1 cellular context compared by ENCODE assay signal in genomic region chr9:133375724-133376654, GRCh38.
TF ChIP-seq lines count a peak whose summit lies in the region.

Gene STKLD1 (plus strand): TSS chr9:133376366. CDS start chr9:133376474, 108 bp downstream.
Gene SURF4 (minus strand): TSS chr9:133376060. CDS start chr9:133375969, 91 bp downstream.

TF ChIP-seq in HepG2, 621 proteins besides CTCF, POLR2A, EP300 and RAD21 (continued from another document and continues in another):
- TF ChIP-seq MLX (CRISPR knock-in tag; IDR thresholded peaks at IDR 0.05) (no peak), ZNF510 (CRISPR knock-in tag; IDR thresholded peaks at IDR 0.05; ENCODE audit: low read depth) (no peak; the same call in 1 of the 2 replicates), ARNT2 (CRISPR knock-in tag; IDR thresholded peaks at IDR 0.05; ENCODE audit: low read depth) (peak; percentile 90; the same call in 1 of the 2 replicates), ZNF567 (CRISPR knock-in tag; IDR thresholded peaks at IDR 0.05; ENCODE audit: borderline replicate concordance) (0 out of 2 replicates have a peak, but pooled peaks have one; percentile 64), ZBTB21 (CRISPR knock-in tag; IDR thresholded peaks at IDR 0.05) (no peak), CBX2 (IDR thresholded peaks at IDR 0.05; ENCODE audit: low read depth, low read length) (no peak), CBX2 (CRISPR knock-in tag; IDR thresholded peaks at IDR 0.05; ENCODE audit: low read depth) (peak; percentile 72; the same call in 1 of the 2 replicates), POLR2AphosphoS5 (IDR thresholded peaks at IDR 0.05; ENCODE audit: low read depth, low read length) (peak; percentile 65; the same call in 1 of the 2 replicates), MAZ (IDR thresholded peaks at IDR 0.05; ENCODE audit: borderline replicate concordance, low read depth, low read length) (no peak; the same call in 1 of the 2 replicates), MAZ (CRISPR knock-in tag; IDR thresholded peaks at IDR 0.05; ENCODE audit: low read depth) (peak; percentile 84), SALL2 (CRISPR knock-in tag; IDR thresholded peaks at IDR 0.05) (peak; percentile 70), ZNF101 (CRISPR knock-in tag; IDR thresholded peaks at IDR 0.05; ENCODE audit: borderline replicate concordance, low read depth) (no peak), ZNF766 (CRISPR knock-in tag; IDR thresholded peaks at IDR 0.05; ENCODE audit: borderline replicate concordance) (peak; percentile 58; the same call in 1 of the 2 replicates), MED1 (CRISPR knock-in tag; IDR thresholded peaks at IDR 0.05) (peak; percentile 69), ZNF496 (CRISPR knock-in tag; IDR thresholded peaks at IDR 0.05; ENCODE audit: insufficient replicate concordance) (no peak), RBFOX2 (IDR thresholded peaks at IDR 0.05; ENCODE audit: low read depth, low read length) (peak; percentile 95), PAXIP1 (CRISPR knock-in tag; conservative IDR thresholded peaks at IDR 0.05) (peak; percentile 30; the same call in 1 of the 2 replicates), ZNF709 (CRISPR knock-in tag; IDR thresholded peaks at IDR 0.05) (0 out of 2 replicates have a peak, but pooled peaks have one; percentile 79), ZNF879 (CRISPR knock-in tag; IDR thresholded peaks at IDR 0.05) (0 out of 2 replicates have a peak, but pooled peaks have one; percentile 55), GFI1 (CRISPR knock-in tag; IDR thresholded peaks at IDR 0.05; ENCODE audit: borderline replicate concordance) (no peak), ARHGAP35 (CRISPR knock-in tag; IDR thresholded peaks at IDR 0.05; ENCODE audit: borderline replicate concordance) (no peak), MXD4 (CRISPR knock-in tag; IDR thresholded peaks at IDR 0.05) (peak; percentile 56; the same call in 1 of the 2 replicates), ZFX (CRISPR knock-in tag; IDR thresholded peaks at IDR 0.05; ENCODE audit: low read depth) (peak; percentile 98), ZNF12 (CRISPR knock-in tag; IDR thresholded peaks at IDR 0.05) (0 out of 2 replicates have a peak, but pooled peaks have one; percentile 9), ZNF180 (CRISPR knock-in tag; IDR thresholded peaks at IDR 0.05; ENCODE audit: borderline replicate concordance, low read depth) (no peak), FOXP4 (CRISPR knock-in tag; IDR thresholded peaks at IDR 0.05) (0 out of 2 replicates have a peak, but pooled peaks have one; percentile 27), RFXANK (CRISPR knock-in tag; IDR thresholded peaks at IDR 0.05) (no peak), LCORL (IDR thresholded peaks at IDR 0.05) (no peak), LCORL (CRISPR knock-in tag; IDR thresholded peaks at IDR 0.05) (no peak), NR2C2 (CRISPR knock-in tag; IDR thresholded peaks at IDR 0.05; ENCODE audit: borderline replicate concordance) (peak; percentile 54; the same call in 1 of the 2 replicates), HES4 (CRISPR knock-in tag; IDR thresholded peaks at IDR 0.05; ENCODE audit: borderline replicate concordance) (0 out of 2 replicates have a peak, but pooled peaks have one; percentile 36), ERF (CRISPR knock-in tag; IDR thresholded peaks at IDR 0.05) (peak; percentile 34), RCOR2 (CRISPR knock-in tag; IDR thresholded peaks at IDR 0.05) (no peak)
- TF ChIP-seq, protein P1, sequence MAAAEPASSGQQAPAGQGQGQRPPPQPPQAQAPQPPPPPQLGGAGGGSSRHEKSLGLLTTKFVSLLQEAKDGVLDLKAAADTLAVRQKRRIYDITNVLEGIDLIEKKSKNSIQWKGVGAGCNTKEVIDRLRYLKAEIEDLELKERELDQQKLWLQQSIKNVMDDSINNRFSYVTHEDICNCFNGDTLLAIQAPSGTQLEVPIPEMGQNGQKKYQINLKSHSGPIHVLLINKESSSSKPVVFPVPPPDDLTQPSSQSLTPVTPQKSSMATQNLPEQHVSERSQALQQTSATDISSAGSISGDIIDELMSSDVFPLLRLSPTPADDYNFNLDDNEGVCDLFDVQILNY (CRISPR knock-in tag; conservative IDR thresholded peaks at IDR 0.05): no peak; the same call in 1 of the 2 replicates
- TF ChIP-seq, protein P2, sequence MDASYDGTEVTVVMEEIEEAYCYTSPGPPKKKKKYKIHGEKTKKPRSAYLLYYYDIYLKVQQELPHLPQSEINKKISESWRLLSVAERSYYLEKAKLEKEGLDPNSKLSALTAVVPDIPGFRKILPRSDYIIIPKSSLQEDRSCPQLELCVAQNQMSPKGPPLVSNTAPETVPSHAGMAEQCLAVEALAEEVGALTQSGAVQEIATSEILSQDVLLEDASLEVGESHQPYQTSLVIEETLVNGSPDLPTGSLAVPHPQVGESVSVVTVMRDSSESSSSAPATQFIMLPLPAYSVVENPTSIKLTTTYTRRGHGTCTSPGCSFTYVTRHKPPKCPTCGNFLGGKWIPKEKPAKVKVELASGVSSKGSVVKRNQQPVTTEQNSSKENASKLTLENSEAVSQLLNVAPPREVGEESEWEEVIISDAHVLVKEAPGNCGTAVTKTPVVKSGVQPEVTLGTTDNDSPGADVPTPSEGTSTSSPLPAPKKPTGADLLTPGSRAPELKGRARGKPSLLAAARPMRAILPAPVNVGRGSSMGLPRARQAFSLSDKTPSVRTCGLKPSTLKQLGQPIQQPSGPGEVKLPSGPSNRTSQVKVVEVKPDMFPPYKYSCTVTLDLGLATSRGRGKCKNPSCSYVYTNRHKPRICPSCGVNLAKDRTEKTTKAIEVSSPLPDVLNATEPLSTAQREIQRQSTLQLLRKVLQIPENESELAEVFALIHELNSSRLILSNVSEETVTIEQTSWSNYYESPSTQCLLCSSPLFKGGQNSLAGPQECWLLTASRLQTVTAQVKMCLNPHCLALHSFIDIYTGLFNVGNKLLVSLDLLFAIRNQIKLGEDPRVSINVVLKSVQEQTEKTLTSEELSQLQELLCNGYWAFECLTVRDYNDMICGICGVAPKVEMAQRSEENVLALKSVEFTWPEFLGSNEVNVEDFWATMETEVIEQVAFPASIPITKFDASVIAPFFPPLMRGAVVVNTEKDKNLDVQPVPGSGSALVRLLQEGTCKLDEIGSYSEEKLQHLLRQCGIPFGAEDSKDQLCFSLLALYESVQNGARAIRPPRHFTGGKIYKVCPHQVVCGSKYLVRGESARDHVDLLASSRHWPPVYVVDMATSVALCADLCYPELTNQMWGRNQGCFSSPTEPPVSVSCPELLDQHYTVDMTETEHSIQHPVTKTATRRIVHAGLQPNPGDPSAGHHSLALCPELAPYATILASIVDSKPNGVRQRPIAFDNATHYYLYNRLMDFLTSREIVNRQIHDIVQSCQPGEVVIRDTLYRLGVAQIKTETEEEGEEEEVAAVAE (CRISPR knock-in tag; IDR thresholded peaks at IDR 0.05; ENCODE audit: borderline replicate concordance): no peak
- TF ChIP-seq, protein P3, sequence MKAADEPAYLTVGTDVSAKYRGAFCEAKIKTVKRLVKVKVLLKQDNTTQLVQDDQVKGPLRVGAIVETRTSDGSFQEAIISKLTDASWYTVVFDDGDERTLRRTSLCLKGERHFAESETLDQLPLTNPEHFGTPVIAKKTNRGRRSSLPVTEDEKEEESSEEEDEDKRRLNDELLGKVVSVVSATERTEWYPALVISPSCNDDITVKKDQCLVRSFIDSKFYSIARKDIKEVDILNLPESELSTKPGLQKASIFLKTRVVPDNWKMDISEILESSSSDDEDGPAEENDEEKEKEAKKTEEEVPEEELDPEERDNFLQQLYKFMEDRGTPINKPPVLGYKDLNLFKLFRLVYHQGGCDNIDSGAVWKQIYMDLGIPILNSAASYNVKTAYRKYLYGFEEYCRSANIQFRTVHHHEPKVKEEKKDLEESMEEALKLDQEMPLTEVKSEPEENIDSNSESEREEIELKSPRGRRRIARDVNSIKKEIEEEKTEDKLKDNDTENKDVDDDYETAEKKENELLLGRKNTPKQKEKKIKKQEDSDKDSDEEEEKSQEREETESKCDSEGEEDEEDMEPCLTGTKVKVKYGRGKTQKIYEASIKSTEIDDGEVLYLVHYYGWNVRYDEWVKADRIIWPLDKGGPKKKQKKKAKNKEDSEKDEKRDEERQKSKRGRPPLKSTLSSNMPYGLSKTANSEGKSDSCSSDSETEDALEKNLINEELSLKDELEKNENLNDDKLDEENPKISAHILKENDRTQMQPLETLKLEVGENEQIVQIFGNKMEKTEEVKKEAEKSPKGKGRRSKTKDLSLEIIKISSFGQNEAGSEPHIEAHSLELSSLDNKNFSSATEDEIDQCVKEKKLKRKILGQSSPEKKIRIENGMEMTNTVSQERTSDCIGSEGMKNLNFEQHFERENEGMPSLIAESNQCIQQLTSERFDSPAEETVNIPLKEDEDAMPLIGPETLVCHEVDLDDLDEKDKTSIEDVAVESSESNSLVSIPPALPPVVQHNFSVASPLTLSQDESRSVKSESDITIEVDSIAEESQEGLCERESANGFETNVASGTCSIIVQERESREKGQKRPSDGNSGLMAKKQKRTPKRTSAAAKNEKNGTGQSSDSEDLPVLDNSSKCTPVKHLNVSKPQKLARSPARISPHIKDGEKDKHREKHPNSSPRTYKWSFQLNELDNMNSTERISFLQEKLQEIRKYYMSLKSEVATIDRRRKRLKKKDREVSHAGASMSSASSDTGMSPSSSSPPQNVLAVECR (CRISPR knock-in tag; IDR thresholded peaks at IDR 0.05; ENCODE audit: borderline replicate concordance): peak; percentile 45; the same call in 1 of the 2 replicates
- TF ChIP-seq, protein P4, sequence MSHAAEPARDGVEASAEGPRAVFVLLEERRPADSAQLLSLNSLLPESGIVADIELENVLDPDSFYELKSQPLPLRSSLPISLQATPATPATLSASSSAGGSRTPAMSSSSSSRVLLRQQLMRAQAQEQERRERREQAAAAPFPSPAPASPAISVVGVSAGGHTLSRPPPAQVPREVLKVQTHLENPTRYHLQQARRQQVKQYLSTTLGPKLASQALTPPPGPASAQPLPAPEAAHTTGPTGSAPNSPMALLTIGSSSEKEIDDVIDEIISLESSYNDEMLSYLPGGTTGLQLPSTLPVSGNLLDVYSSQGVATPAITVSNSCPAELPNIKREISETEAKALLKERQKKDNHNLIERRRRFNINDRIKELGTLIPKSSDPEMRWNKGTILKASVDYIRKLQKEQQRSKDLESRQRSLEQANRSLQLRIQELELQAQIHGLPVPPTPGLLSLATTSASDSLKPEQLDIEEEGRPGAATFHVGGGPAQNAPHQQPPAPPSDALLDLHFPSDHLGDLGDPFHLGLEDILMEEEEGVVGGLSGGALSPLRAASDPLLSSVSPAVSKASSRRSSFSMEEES (CRISPR knock-in tag; IDR thresholded peaks at IDR 0.05): peak; percentile 38; the same call in 1 of the 2 replicates
- TF ChIP-seq, protein P5, sequence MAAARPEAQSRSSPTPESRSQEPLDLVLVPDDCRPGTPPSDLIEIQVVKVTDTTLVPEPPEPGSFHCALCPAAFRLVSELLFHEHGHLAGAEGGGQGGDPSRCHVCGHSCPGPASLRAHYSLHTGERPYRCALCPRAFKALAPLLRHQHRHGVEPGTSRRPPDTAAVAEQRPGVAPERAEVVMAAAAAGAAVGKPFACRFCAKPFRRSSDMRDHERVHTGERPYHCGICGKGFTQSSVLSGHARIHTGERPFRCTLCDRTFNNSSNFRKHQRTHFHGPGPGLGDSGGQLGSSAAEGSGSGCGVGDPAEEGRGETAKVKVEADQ (CRISPR knock-in tag; IDR thresholded peaks at IDR 0.05; ENCODE audit: borderline replicate concordance): no peak
- TF ChIP-seq, protein P6, sequence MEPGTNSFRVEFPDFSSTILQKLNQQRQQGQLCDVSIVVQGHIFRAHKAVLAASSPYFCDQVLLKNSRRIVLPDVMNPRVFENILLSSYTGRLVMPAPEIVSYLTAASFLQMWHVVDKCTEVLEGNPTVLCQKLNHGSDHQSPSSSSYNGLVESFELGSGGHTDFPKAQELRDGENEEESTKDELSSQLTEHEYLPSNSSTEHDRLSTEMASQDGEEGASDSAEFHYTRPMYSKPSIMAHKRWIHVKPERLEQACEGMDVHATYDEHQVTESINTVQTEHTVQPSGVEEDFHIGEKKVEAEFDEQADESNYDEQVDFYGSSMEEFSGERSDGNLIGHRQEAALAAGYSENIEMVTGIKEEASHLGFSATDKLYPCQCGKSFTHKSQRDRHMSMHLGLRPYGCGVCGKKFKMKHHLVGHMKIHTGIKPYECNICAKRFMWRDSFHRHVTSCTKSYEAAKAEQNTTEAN (CRISPR knock-in tag; conservative IDR thresholded peaks at IDR 0.05): 0 out of 2 replicates have a peak, but pooled peaks have one; percentile 37
